ENCODE assay signal across 22 cellular contexts in genomic region chr1:204178487-204179281, GRCh38.
"Had no signal": no experiment of that assay in that cellular context is flagged by ENCODE, and none has a peak within 500 bp of the region (broad histone marks: within the 10 kb centered on the region; RNA-seq: fewer than 3 reads in every experiment).

No MANE protein-coding gene starts in this region.

- H3K4me1 Mint-ChIP-seq: activated CD4-positive, alpha-beta memory T cell treated with anti-CD3 and anti-CD28 coated beads, Interleukin-2, amount 10 ng/mL, durations not matched to agents 7 days and 5 days; activated CD8-positive, alpha-beta memory T cell treated with anti-CD3 and anti-CD28 coated beads, Interleukin-2, amount 10 ng/mL, durations not matched to agents 7 days and 5 days; activated naive CD4-positive, alpha-beta T cell treated with anti-CD3 and anti-CD28 coated beads, Interleukin-2, amount 10 ng/mL, durations not matched to agents 7 days and 5 days; activated naive CD8-positive, alpha-beta T cell treated with anti-CD3 and anti-CD28 coated beads, Interleukin-2, amount 50 U/mL, for 24 hours; immature natural killer cell; naive thymus-derived CD8-positive, alpha-beta T cell; stimulated activated effector memory CD8-positive, alpha-beta T cell treated with anti-CD3 and anti-CD28 coated beads, Interleukin-12 subunit alpha, Interleukin-12 subunit beta, amount 100 ng/mL, for 72 hours had no signal

- H3K27ac Mint-ChIP-seq: activated CD4-positive, alpha-beta memory T cell treated with anti-CD3 and anti-CD28 coated beads, Interleukin-2, amount 10 ng/mL, durations not matched to agents 7 days and 5 days; activated CD8-positive, alpha-beta memory T cell treated with anti-CD3 and anti-CD28 coated beads, Interleukin-2, amount 10 ng/mL, durations not matched to agents 7 days and 5 days; activated naive CD4-positive, alpha-beta T cell treated with anti-CD3 and anti-CD28 coated beads, Interleukin-2, amount 10 ng/mL, durations not matched to agents 7 days and 5 days; activated naive CD8-positive, alpha-beta T cell treated with anti-CD3 and anti-CD28 coated beads, Interleukin-2, amount 50 U/mL, for 24 hours; activated T-cell treated with anti-CD3 and anti-CD28 coated beads, Interleukin-2, amount 50 U/mL, for 24 hours; activated T-helper 2 cell treated with anti-CD3 and anti-CD28 coated beads, Interferon-gamma antibody, Interleukin-2, Interleukin-4, amounts not matched to agents 10 μg/mL and 5 μg/mL and 100 μg/mL, durations not matched to agents 14 hours and 24 hours and 36 hours; brain; effector memory CD8-positive, alpha-beta T cell; immature natural killer cell; naive thymus-derived CD8-positive, alpha-beta T cell; stimulated activated effector memory CD8-positive, alpha-beta T cell treated with anti-CD3 and anti-CD28 coated beads, Interleukin-12 subunit alpha, Interleukin-12 subunit beta, amount 100 ng/mL, for 72 hours; T-helper 1 cell treated with Interleukin-12 subunit alpha and Interleukin-12 subunit beta and Interleukin-4 antibody, amounts not matched to agents 30 μg/mL and 1 μg/mL, for 36 hours had no signal

- H3K9me3 Mint-ChIP-seq: activated naive CD8-positive, alpha-beta T cell treated with anti-CD3 and anti-CD28 coated beads, Interleukin-2, amount 50 U/mL, for 24 hours; activated T-cell treated with anti-CD3 and anti-CD28 coated beads, Interleukin-2, amount 50 U/mL, for 24 hours; effector memory CD8-positive, alpha-beta T cell had no signal

- H3K4me3 Mint-ChIP-seq: activated CD4-positive, alpha-beta memory T cell treated with anti-CD3 and anti-CD28 coated beads, Interleukin-2, amount 10 ng/mL, durations not matched to agents 7 days and 5 days; activated CD8-positive, alpha-beta memory T cell treated with anti-CD3 and anti-CD28 coated beads, Interleukin-2, amount 10 ng/mL, durations not matched to agents 7 days and 5 days; activated naive CD4-positive, alpha-beta T cell treated with anti-CD3 and anti-CD28 coated beads, Interleukin-2, amount 10 ng/mL, durations not matched to agents 7 days and 5 days; activated naive CD8-positive, alpha-beta T cell treated with anti-CD3 and anti-CD28 coated beads, Interleukin-2, amount 50 U/mL, for 24 hours; activated T-cell treated with anti-CD3 and anti-CD28 coated beads, Interleukin-2, amount 50 U/mL, for 24 hours; brain; effector memory CD8-positive, alpha-beta T cell; immature natural killer cell; naive thymus-derived CD8-positive, alpha-beta T cell; stimulated activated effector memory CD8-positive, alpha-beta T cell treated with anti-CD3 and anti-CD28 coated beads, Interleukin-12 subunit alpha, Interleukin-12 subunit beta, amount 100 ng/mL, for 72 hours; T-helper 1 cell treated with Interleukin-12 subunit alpha and Interleukin-12 subunit beta and Interleukin-4 antibody, amounts not matched to agents 30 μg/mL and 1 μg/mL, for 36 hours had no signal

- DNase-seq: activated CD4-positive, alpha-beta memory T cell treated with anti-CD3 and anti-CD28 coated beads, Interleukin-2, amount 10 ng/mL, durations not matched to agents 7 days and 5 days; activated CD4-positive, alpha-beta T cell treated with anti-CD3 and anti-CD28 coated beads for 4 hours; activated CD8-positive, alpha-beta memory T cell treated with anti-CD3 and anti-CD28 coated beads, Interleukin-2, amount 10 ng/mL, durations not matched to agents 7 days and 5 days; activated naive CD4-positive, alpha-beta T cell treated with anti-CD3 and anti-CD28 coated beads, Interleukin-2, amount 10 ng/mL, durations not matched to agents 7 days and 5 days; activated naive CD8-positive, alpha-beta T cell treated with anti-CD3 and anti-CD28 coated beads, Interleukin-2, amount 50 U/mL, for 24 hours; activated T-cell treated with anti-CD3 and anti-CD28 coated beads, Interleukin-2, amount 50 U/mL, for 24 hours; anterior cingulate cortex; caudate nucleus; effector memory CD8-positive, alpha-beta T cell; esophagus squamous epithelium; heart right ventricle; immature natural killer cell; left cardiac atrium; naive thymus-derived CD8-positive, alpha-beta T cell; pancreas; stimulated activated CD4-positive, alpha-beta T cell treated with anti-CD3 and anti-CD28 coated beads, Interleukin-4, amount 100 ng/mL, for 24 hours; upper lobe of left lung had no signal

- H3K27me3 Mint-ChIP-seq: activated CD8-positive, alpha-beta memory T cell treated with anti-CD3 and anti-CD28 coated beads, Interleukin-2, amount 10 ng/mL, durations not matched to agents 7 days and 5 days had no signal

- H3K36me3 Mint-ChIP-seq: activated CD8-positive, alpha-beta memory T cell treated with anti-CD3 and anti-CD28 coated beads, Interleukin-2, amount 10 ng/mL, durations not matched to agents 7 days and 5 days; activated naive CD4-positive, alpha-beta T cell treated with anti-CD3 and anti-CD28 coated beads, Interleukin-2, amount 10 ng/mL, durations not matched to agents 7 days and 5 days; brain; immature natural killer cell; stimulated activated effector memory CD8-positive, alpha-beta T cell treated with anti-CD3 and anti-CD28 coated beads, Interleukin-12 subunit alpha, Interleukin-12 subunit beta, amount 100 ng/mL, for 72 hours had no signal

- ATAC-seq: activated CD8-positive, alpha-beta memory T cell treated with anti-CD3 and anti-CD28 coated beads, Interleukin-2, amount 10 ng/mL, durations not matched to agents 7 days and 5 days; effector memory CD8-positive, alpha-beta T cell; heart right ventricle; left cardiac atrium; naive thymus-derived CD8-positive, alpha-beta T cell; pancreas; sciatic nerve; stimulated activated effector memory CD8-positive, alpha-beta T cell treated with anti-CD3 and anti-CD28 coated beads, Interleukin-12 subunit alpha, Interleukin-12 subunit beta, amount 100 ng/mL, for 72 hours had no signal
